Comparison of ENCODE assay signal across 17 cellular contexts in genomic region chr10:119703903-119704508, GRCh38. TPM values are rescaled to one million over a fixed set of nuclear protein-coding genes. Genes with fewer than 3 reads are reported as not detected.
DNase-seq lines count a peak whose midpoint lies in the region; ATAC-seq, FAIRE-seq and TF ChIP-seq lines count a peak whose summit lies in the region.
"Had no signal": no experiment of that assay in that cellular context is flagged by ENCODE, and none has a peak within 500 bp of the region (broad histone marks: within the 10 kb centered on the region; RNA-seq: fewer than 3 reads in every experiment).

No MANE protein-coding gene starts in this region.

- H4K20me1 ChIP-seq in DOHH2 (ENCODE audit: control insufficient read depth, insufficient read depth, low read depth, low read length): no peaks in the 10 kb centered on the region
- H4K20me1 ChIP-seq in OCI-LY1 (ENCODE audit: insufficient read depth, low read length): no peaks in the 10 kb centered on the region
- H4K20me1 ChIP-seq in GM12878 (ENCODE audit: control insufficient read depth, insufficient read depth): no peaks in the 10 kb centered on the region

- CTCF ChIA-PET in activated CD4-positive, alpha-beta T cell treated with anti-CD3 and anti-CD28 coated beads for 36 hours (lab: Charles Lee): interaction anchor here (0.7 to 4.2 kb wide), 9 partner anchors 17 to 164 kb away, joined by 3 to 19 read pairs (median 5); partner anchors contain the start of gene INPP5F
- CTCF ChIA-PET in GM12878 (lab: Yijun Ruan, JAX): interaction anchor here (0.9 to 6.5 kb wide), 12 partner anchors 8 to 156 kb away, joined by 3 to 45 read pairs (median 6); partner anchors contain the start of gene INPP5F

- peaks cover 19% of the 10 kb centered on the region for H3K9me3 ChIP-seq in DOHH2 (ENCODE audit: control insufficient read depth, insufficient read depth, low read length)
- H3K9me3 ChIP-seq in OCI-LY1 (ENCODE audit: low read length): peaks cover 5% of the 10 kb centered on the region
- H3K9me3 ChIP-seq in GM12878 (replicated peaks; ENCODE audit: control insufficient read depth, insufficient read depth, low read length): peaks cover 23% of the 10 kb centered on the region
- H3K9me3 ChIP-seq in uterus: no peaks in the 10 kb centered on the region
- H3K9me3 ChIP-seq: A549, body of pancreas had no signal

- TF ChIP-seq POLR2A in GM12878 (IDR thresholded peaks at IDR 0.05; ENCODE audit: low read depth, low read length) (no peak), uterus (IDR thresholded peaks at IDR 0.05) (no peak)

- RAD21 ChIA-PET in GM12878 (lab: Charles Lee; ENCODE audit: unreplicated experiment): interaction anchor here (0.6 to 9.5 kb wide), 14 partner anchors 10 to 187 kb away, joined by 3 to 143 read pairs (median 5); partner anchors contain the start of genes BAG3 and INPP5F

- H3K9ac ChIP-seq in OCI-LY1 (ENCODE audit: low read length): no peak overlapping the region
- H3K9ac ChIP-seq in GM12878 (ENCODE audit: control insufficient read depth, insufficient read depth, low read length): no peak overlapping the region

- H3K9me2 ChIP-seq in DOHH2 (replicated peaks; ENCODE audit: control insufficient read depth, low read length) (no peaks in the 10 kb centered on the region), OCI-LY1 (ENCODE audit: low read depth, low read length) (no peaks in the 10 kb centered on the region)

- intact Hi-C loops in activated CD4-positive, alpha-beta T cell treated with anti-CD3 and anti-CD28 coated beads for 36 hours (cut with DNase I, micrococcal nuclease): loop anchor here (1.0 to 5.0 kb wide), 6 partner anchors 18 to 572 kb away; no protein-coding TSS in a partner anchor
- intact Hi-C loops in GM12878 (cut with micrococcal nuclease; ENCODE audit: unreplicated experiment): loop anchor here (1.0 to 5.0 kb wide), 4 partner anchors 17 to 81 kb away; no protein-coding TSS in a partner anchor
- intact Hi-C loops in uterus (cut with DNase I; ENCODE audit: low total_unique reads): no loop called here

- peak; percentile 13 for ATAC-seq in activated CD4-positive, alpha-beta T cell treated with anti-CD3 and anti-CD28 coated beads for 36 hours
- ATAC-seq in GM12878: peak; percentile 59
- no peak for ATAC-seq in HG03469 (IDR thresholded peaks at IDR 0.05; ENCODE audit: unreplicated experiment)
- ATAC-seq in HG03439 (IDR thresholded peaks at IDR 0.05; ENCODE audit: unreplicated experiment): no peak
- ATAC-seq: A549, body of pancreas had no signal

- H3K4me1 ChIP-seq in DOHH2 (ENCODE audit: control insufficient read depth, low read length) (peaks cover 92% of the 10 kb centered on the region), OCI-LY1 (ENCODE audit: insufficient read depth, low read length, severe bottlenecking) (peaks cover 66% of the 10 kb centered on the region), GM12878 (ENCODE audit: control insufficient read depth, insufficient read depth, low read length) (peaks cover 78% of the 10 kb centered on the region), uterus (no peaks in the 10 kb centered on the region)
- H3K4me1 ChIP-seq: body of pancreas had no signal

- no peaks in the 10 kb centered on the region for H3K27me3 Mint-ChIP-seq in activated CD4-positive, alpha-beta T cell treated with anti-CD3 and anti-CD28 coated beads for 36 hours

- TF ChIP-seq RAD21 in GM12878 (IDR thresholded peaks at IDR 0.05; ENCODE audit: insufficient read depth, low read depth, low read length): no peak

- DNase-seq in activated CD4-positive, alpha-beta T cell treated with anti-CD3 and anti-CD28 coated beads for 36 hours: peak; percentile 48
- DNase-seq in activated CD4-positive, alpha-beta T cell treated with anti-CD3 and anti-CD28 coated beads for 48 hours: no peak
- DNase-seq in GM12878 (ENCODE audit: low read depth, low spot score) (no peak), uterus (no peak)
- DNase-seq: cortex of kidney, erythroblast, NCI-H1436 treated with DMSO at 0.1 percent for 48 hours had no signal

- H3K9me3 Mint-ChIP-seq in activated CD4-positive, alpha-beta T cell treated with anti-CD3 and anti-CD28 coated beads for 36 hours (ENCODE audit: low read depth): peaks cover 35% of the 10 kb centered on the region

- 7% methylated on average over 9 of the region's 9 CpGs for WGBS in GM12878 (ENCODE audit: insufficient coverage, insufficient replicate concordance, low lambda C conversion rate, missing lambda C conversion rate)

- in situ Hi-C loops in GM12878 (cut with MboI): no loop called here

- H3K79me2 ChIP-seq in DOHH2 (ENCODE audit: control insufficient read depth, low read length) (no peaks in the 10 kb centered on the region), OCI-LY1 (ENCODE audit: insufficient read depth, low read length) (no peaks in the 10 kb centered on the region), GM12878 (ENCODE audit: control insufficient read depth, insufficient read depth, low read length) (no peaks in the 10 kb centered on the region)

- peaks cover 32% of the 10 kb centered on the region for H3F3A ChIP-seq in DOHH2 (ENCODE audit: control insufficient read depth, insufficient read depth)
- H3F3A ChIP-seq in OCI-LY1 (ENCODE audit: insufficient read depth, low read length): no peaks in the 10 kb centered on the region

- 0 out of 2 replicates have a peak, but pooled peaks cover 6% of the 10 kb centered on the region for H3K36me3 ChIP-seq in DOHH2 (ENCODE audit: control insufficient read depth, low read length)
- no peaks in the 10 kb centered on the region; the same call in 1 of the 2 replicates for H3K36me3 ChIP-seq in OCI-LY1 (ENCODE audit: insufficient read depth, low read length)
- no peaks in the 10 kb centered on the region for H3K36me3 ChIP-seq in GM12878 (ENCODE audit: control insufficient read depth in 2 of 2, insufficient read depth in 2 of 2, low read length in 1 of 2)
- no peaks in the 10 kb centered on the region for H3K36me3 ChIP-seq in uterus

- H3K27ac ChIP-seq in DOHH2 (ENCODE audit: low read depth, low read length) (peak overlapping the region; percentile 75), OCI-LY1 (ENCODE audit: low read depth, low read length, poor library complexity, severe bottlenecking) (peak overlapping the region; percentile 49), GM12878 (ENCODE audit: control insufficient read depth, insufficient read depth) (peak overlapping the region; percentile 92), uterus (peak overlapping the region in 1 of 2 donors; percentile 67)
- H3K27ac ChIP-seq: A549 had no signal

- H3K4me3 ChIP-seq in DOHH2 (ENCODE audit: low read length) (peak overlapping the region; percentile 59), OCI-LY1 (ENCODE audit: low read depth, low read length, poor library complexity, severe bottlenecking) (no peak overlapping the region), GM12878 (0 out of 2 replicates have a peak overlapping the region, but pooled peaks have one; percentile 41), uterus (no peak overlapping the region)
- H3K4me3 ChIP-seq: A549, body of pancreas, lung had no signal

- H2AFZ ChIP-seq in OCI-LY1 (ENCODE audit: low read length): peak overlapping the region; percentile 52; the same call in 1 of the 2 replicates
- no peak overlapping the region for H2AFZ ChIP-seq in GM12878 (ENCODE audit: control insufficient read depth, low read depth, low read length)

- H3K4me3 Mint-ChIP-seq in activated CD4-positive, alpha-beta T cell treated with anti-CD3 and anti-CD28 coated beads for 36 hours: peak overlapping the region; percentile 35
- H3K4me3 Mint-ChIP-seq: nephron had no signal

- peak overlapping the region; percentile 96 for H3K27ac Mint-ChIP-seq in activated CD4-positive, alpha-beta T cell treated with anti-CD3 and anti-CD28 coated beads for 36 hours
- H3K27ac Mint-ChIP-seq: nephron had no signal

- POLR2A ChIA-PET in activated CD4-positive, alpha-beta T cell treated with anti-CD3 and anti-CD28 coated beads for 36 hours (lab: Charles Lee): interaction anchor here (0.7 to 2.0 kb wide), 8 partner anchors 9 to 213 kb away, joined by 3 to 12 read pairs (median 4); partner anchors contain the start of genes BAG3 and INPP5F
- POLR2A ChIA-PET in GM12878 (lab: Charles Lee): interaction anchor here (0.7 to 6.5 kb wide), 11 partner anchors 9 to 167 kb away, joined by 3 to 85 read pairs (median 4); partner anchors contain the start of gene INPP5F

- H3K27me3 ChIP-seq in DOHH2 (ENCODE audit: control insufficient read depth, low read length) (no peaks in the 10 kb centered on the region), OCI-LY1 (ENCODE audit: insufficient read depth, low read length) (no peaks in the 10 kb centered on the region), GM12878 (replicated peaks in 1 of 2; ENCODE audit: control insufficient read depth in 2 of 2, insufficient read depth in 2 of 2, low read length in 1 of 2) (no peaks in the 10 kb centered on the region), uterus (no peaks in the 10 kb centered on the region)
- H3K27me3 ChIP-seq: body of pancreas had no signal

- TSS peak; percentile 93 for BruUV-seq in GM12878 (replicated peaks; lab: Mats Ljungman, UMichigan)

- SMC1A ChIA-PET in GM12878 (lab: Charles Lee; ENCODE audit: uncharacterized antibody, unreplicated experiment): interaction anchor here (0.8 to 9.6 kb wide), 15 partner anchors 10 to 156 kb away, joined by 3 to 165 read pairs (median 6); partner anchors contain the start of gene INPP5F

- H3K4me2 ChIP-seq in DOHH2 (ENCODE audit: low read length) (peak overlapping the region; percentile 79), OCI-LY1 (ENCODE audit: low read length) (peak overlapping the region; percentile 39), GM12878 (ENCODE audit: control insufficient read depth, insufficient read depth) (peak overlapping the region; percentile 36)
- H3K4me2 ChIP-seq: A549 had no signal

- TF ChIP-seq CTCF in DOHH2 (IDR thresholded peaks at IDR 0.05; ENCODE audit: low read depth, low read length, poor library complexity, severe bottlenecking) (no peak), OCI-LY1 (IDR thresholded peaks at IDR 0.05; ENCODE audit: low read length) (no peak), GM12878 (IDR thresholded peaks at IDR 0.05 in 2 of 3, conservative IDR thresholded peaks at IDR 0.05 in 1 of 3; ENCODE audit: control insufficient read depth in 2 of 3, extremely low read depth in 1 of 3, insufficient read depth in 1 of 3, low read depth in 3 of 3, low read length in 3 of 3) (no peak), uterus (IDR thresholded peaks at IDR 0.05) (no peak)

- peaks cover 42% of the 10 kb centered on the region for H3K36me3 Mint-ChIP-seq in activated CD4-positive, alpha-beta T cell treated with anti-CD3 and anti-CD28 coated beads for 36 hours (ENCODE audit: low read depth)

- no peak for FAIRE-seq in GM12878 (lab: Jason Lieb, UNC)
- FAIRE-seq: A549, H1, urothelium cell line had no signal

- peaks cover 79% of the 10 kb centered on the region for H3K4me1 Mint-ChIP-seq in activated CD4-positive, alpha-beta T cell treated with anti-CD3 and anti-CD28 coated beads for 36 hours

- no peak for TF ChIP-seq EP300 in GM12878 (IDR thresholded peaks at IDR 0.05; ENCODE audit: borderline replicate concordance in 1 of 2, control insufficient read depth in 1 of 2, low read depth in 2 of 2, low read length in 2 of 2)

RNA-seq across cellular contexts. Expression of gene INPP5F, which starts 21.8 kb away (rescaled TPM):
- 10 to 100 TPM; 10.9 to 12.6 TPM for total RNA-seq in activated CD4-positive, alpha-beta T cell treated with anti-CD3 and anti-CD28 coated beads for 36 hours
- total RNA-seq in GM12878 (2013; cell fraction: nucleolus; rRNA removed): 249 and 251 TPM in 2 replicates
- total RNA-seq in GM12878 (2014; rRNA removed) (28.0 and 34.6 TPM in 2 replicates), GM12878 (2014; rRNA removed; fragmentation: Illumina TruSeq; extraction: Trizol) (35.1 and 39.7 TPM in 2 replicates), GM12878 (2021) (36.3 and 39.9 TPM in 2 replicates), uterus (10 to 100 TPM; 14.3 to 67.3 (median 27.8) TPM)
- polyA plus RNA-seq in GM12878 (2011; ENCODE audit: low read depth): 8.8 TPM
- polyA plus RNA-seq in GM12878 (2011; rRNA removed) (49.3 and 64.4 TPM in 2 replicates), GM12878 (2014; fragmentation: Illumina TruSeq; extraction: Trizol) (39.8 and 50.4 TPM in 2 replicates), GM12878 (2014; fragmentation: Nextera tagmentation; extraction: Ambion mirVana) (10 to 100 TPM in 1 of 2 experiments, 1 to 10 TPM in 1; 6.0 to 13.4 TPM), GM12878 (2014; rRNA removed) (29.6 and 33.5 TPM in 2 replicates), GM12878 (2016; fragmentation: Nextera tagmentation; extraction: Ambion mirVana) (10 to 100 TPM; 32.7 to 41.0 TPM)
- 18.1 and 23.9 TPM in 2 replicates for polyA plus RNA-seq in GM12878 (2011; cell fraction: cytosol; rRNA removed)
- polyA plus RNA-seq in GM12878 (2011; cell fraction: nucleus; rRNA removed): 50.6 and 53.1 TPM in 2 replicates
- polyA plus RNA-seq in GM12878 (2012): 10.9 and 11.1 TPM in 2 replicates
- 33.3 and 49.1 TPM in 2 replicates for polyA minus RNA-seq in GM12878 (2011; rRNA and poly(A)+ RNA removed)
- polyA minus RNA-seq in GM12878 (2011; cell fraction: cytosol; rRNA and poly(A)+ RNA removed): 15.9 and 17.7 TPM in 2 replicates
- polyA minus RNA-seq in GM12878 (2011; cell fraction: nucleus; rRNA and poly(A)+ RNA removed): 51.6 and 81.8 TPM in 2 replicates

RNA-seq across cellular contexts. Expression of gene BAG3, which starts 52.8 kb away (rescaled TPM):
- 10 to 100 TPM; 23.8 to 30.7 TPM for total RNA-seq in activated CD4-positive, alpha-beta T cell treated with anti-CD3 and anti-CD28 coated beads for 36 hours
- 4.6 and 4.7 TPM in 2 replicates for total RNA-seq in GM12878 (2013; cell fraction: nucleolus; rRNA removed)
- 3.3 and 4.1 TPM in 2 replicates for total RNA-seq in GM12878 (2014; rRNA removed)
- total RNA-seq in GM12878 (2014; rRNA removed; fragmentation: Illumina TruSeq; extraction: Trizol): 2.3 and 2.5 TPM in 2 replicates
- total RNA-seq in GM12878 (2021): 11.1 and 11.4 TPM in 2 replicates
- polyA plus RNA-seq in GM12878 (2011; ENCODE audit: low read depth): 1.6 TPM
- 0.56 and 0.71 TPM in 2 replicates for polyA plus RNA-seq in GM12878 (2011; rRNA removed)
- polyA plus RNA-seq in GM12878 (2011; cell fraction: cytosol; rRNA removed): 1.6 and 2.3 TPM in 2 replicates
- 2.7 and 4.6 TPM in 2 replicates for polyA plus RNA-seq in GM12878 (2011; cell fraction: nucleus; rRNA removed)
- polyA plus RNA-seq in GM12878 (2012): 2.3 and 2.7 TPM in 2 replicates
- 4.7 and 7.1 TPM in 2 replicates for polyA plus RNA-seq in GM12878 (2014; fragmentation: Illumina TruSeq; extraction: Trizol)
- polyA plus RNA-seq in GM12878 (2014; fragmentation: Nextera tagmentation; extraction: Ambion mirVana): 1 to 10 TPM; 1.8 to 2.7 TPM
- polyA plus RNA-seq in GM12878 (2014; rRNA removed): 4.6 and 5.4 TPM in 2 replicates
- polyA plus RNA-seq in GM12878 (2016; fragmentation: Nextera tagmentation; extraction: Ambion mirVana): 10 to 100 TPM; 13.9 to 14.1 TPM
- 0.59 and 0.98 TPM in 2 replicates for polyA minus RNA-seq in GM12878 (2011; rRNA and poly(A)+ RNA removed)
- polyA minus RNA-seq in GM12878 (2011; cell fraction: cytosol; rRNA and poly(A)+ RNA removed): 2.5 and 2.7 TPM in 2 replicates
- 1.7 and 2.4 TPM in 2 replicates for polyA minus RNA-seq in GM12878 (2011; cell fraction: nucleus; rRNA and poly(A)+ RNA removed)
- 10 to 100 TPM in 3 of 4 donors, 1 to 10 TPM in 1; 6.6 to 44.1 (median 22.4) TPM for total RNA-seq in uterus

Comparison
In these comparisons a context has a peak if more than half of its experiments do, and no peak if none do; other contexts are left out.
1. ATAC-seq: peak in activated CD4-positive, alpha-beta T cell treated with anti-CD3 and anti-CD28 coated beads for 36 hours (single experiment) and GM12878 (single experiment); none in HG03469 (single experiment) and HG03439 (single experiment).
2. H3K4me3 ChIP-seq: peak in DOHH2 (single experiment) and GM12878 (single experiment); none in OCI-LY1 (single experiment) and uterus (0 of 2).
3. Peak in every context shown above with its lines, with median percentiles within 50 percentile points of each other: H3K4me2 ChIP-seq.